8 cellular contexts compared by ENCODE assay signal in genomic region chr10:30359373-30360206, GRCh38. TPM values are rescaled to one million over a fixed set of nuclear protein-coding genes. Genes with fewer than 3 reads are reported as not detected.
DNase-seq lines count a peak whose midpoint lies in the region; ATAC-seq and TF ChIP-seq lines count a peak whose summit lies in the region.

No MANE protein-coding gene starts in this region.

- no peaks in the 10 kb centered on the region for H3K27me3 ChIP-seq in CD8-positive, alpha-beta T cell (ENCODE audit: insufficient read depth, low read length)
- H3K27me3 ChIP-seq in psoas muscle (ENCODE audit: insufficient read depth in 3 of 3, low read length in 2 of 3) = no peaks in the 10 kb centered on the region

- peak; percentile 60 for TF ChIP-seq CTCF in CD8-positive, alpha-beta T cell (IDR thresholded peaks at IDR 0.05)
- TF ChIP-seq CTCF in psoas muscle (IDR thresholded peaks at IDR 0.05) = peak; percentile 57

- no peaks in the 10 kb centered on the region for H3K4me1 Mint-ChIP-seq in CD8-positive, alpha-beta T cell (ENCODE audit: low read depth)

- intact Hi-C loops in CD8-positive, alpha-beta T cell (cut with DNase I, micrococcal nuclease) = loop anchor here in 1 of 2 experiments (1.0 to 10.0 kb wide), 2 partner anchors 232 to 1405 kb away; no protein-coding TSS in a partner anchor
- intact Hi-C loops in head of caudate nucleus (cut with DNase I) (no loop called here), psoas muscle (cut with DNase I) (no loop called here)

- H3K27ac ChIP-seq in CD8-positive, alpha-beta T cell (ENCODE audit: low read depth, low read length) = no peak overlapping the region
- H3K27ac ChIP-seq in psoas muscle = no peak overlapping the region

- no peak overlapping the region for H3K4me3 ChIP-seq in CD8-positive, alpha-beta T cell (ENCODE audit: low read depth, low read length)
- no peak overlapping the region for H3K4me3 ChIP-seq in psoas muscle

- POLR2A ChIA-PET in CD8-positive, alpha-beta T cell (lab: Charles Lee) = no interaction called here

- 46 to 49% (median 48%) methylated on average over 8 of the region's 8 CpGs for WGBS in psoas muscle, 3 donors

- no peak overlapping the region for H3K4me3 Mint-ChIP-seq in CD8-positive, alpha-beta T cell

- peaks cover 3% of the 10 kb centered on the region for H3K27me3 Mint-ChIP-seq in CD8-positive, alpha-beta T cell (ENCODE audit: low read depth)

- ATAC-seq in CD8-positive, alpha-beta T cell = peak; percentile 88
- peak; percentile 93 for ATAC-seq in GM19351 (IDR thresholded peaks at IDR 0.05; ENCODE audit: unreplicated experiment)
- peak; percentile 70 for ATAC-seq in HG03460 (IDR thresholded peaks at IDR 0.05; ENCODE audit: unreplicated experiment)
- ATAC-seq in psoas muscle = peak in 3 of 4 donors; percentile 71 to 76 (median 75)
- ATAC-seq in GM21381 (IDR thresholded peaks at IDR 0.05; ENCODE audit: unreplicated experiment) = no peak

- no peaks in the 10 kb centered on the region for H3K36me3 ChIP-seq in CD8-positive, alpha-beta T cell (ENCODE audit: insufficient read depth, low read length)
- no peaks in the 10 kb centered on the region for H3K36me3 ChIP-seq in psoas muscle (ENCODE audit: insufficient read depth in 1 of 2, low read depth in 1 of 2)

- CTCF ChIA-PET in CD8-positive, alpha-beta T cell (lab: Charles Lee) = interaction anchor here (0.5 to 7.4 kb wide), 17 partner anchors 8 to 1641 kb away, joined by 3 to 56 read pairs (median 4); partner anchors contain the start of gene MTPAP

- H3K9me3 Mint-ChIP-seq in CD8-positive, alpha-beta T cell = no peaks in the 10 kb centered on the region

- H3K4me1 ChIP-seq in CD8-positive, alpha-beta T cell (ENCODE audit: insufficient read depth, low read length) = peaks cover 3% of the 10 kb centered on the region
- H3K4me1 ChIP-seq in psoas muscle = no peaks in the 10 kb centered on the region

- H3K27ac Mint-ChIP-seq in CD8-positive, alpha-beta T cell = no peak overlapping the region

- DNase-seq in CD8-positive, alpha-beta T cell = peak; percentile 30 to 72 (median 54)
- peak; percentile 38 for DNase-seq in SHP77 treated with DMSO at 0.1 percent for 48 hours (lab: John Stamatoyannopoulos, UW)
- DNase-seq in activated gamma-delta T cell treated with anti-CD3 and anti-CD28 coated beads, Interleukin-2, amount 50 U/mL, for 16 hours (ENCODE audit: low read depth) = peak; percentile 46
- DNase-seq in head of caudate nucleus = peak in 40 of 42 donors; percentile 15 to 79 (median 52)
- DNase-seq in psoas muscle = peak in 1 of 2 donors; percentile 50

- H3K36me3 Mint-ChIP-seq in CD8-positive, alpha-beta T cell = no peaks in the 10 kb centered on the region

- no peaks in the 10 kb centered on the region for H3K9me3 ChIP-seq in CD8-positive, alpha-beta T cell (ENCODE audit: low read length)
- H3K9me3 ChIP-seq in psoas muscle = no peaks in the 10 kb centered on the region

RNA-seq across cellular contexts. Expression of gene MTPAP, which starts 10.5 kb away (rescaled TPM):
- 10 to 100 TPM; 48.5 to 50.2 TPM for total RNA-seq in CD8-positive, alpha-beta T cell
- total RNA-seq in psoas muscle = 10 to 100 TPM; 22.3 to 41.7 (median 28.2) TPM
- polyA plus RNA-seq in psoas muscle = 10 to 100 TPM in 1 of 3 donors, 1 to 10 TPM in 2; 7.9 to 14.7 (median 9.8) TPM
